10 cellular contexts compared by ENCODE assay signal in the genomic region with DNA sequence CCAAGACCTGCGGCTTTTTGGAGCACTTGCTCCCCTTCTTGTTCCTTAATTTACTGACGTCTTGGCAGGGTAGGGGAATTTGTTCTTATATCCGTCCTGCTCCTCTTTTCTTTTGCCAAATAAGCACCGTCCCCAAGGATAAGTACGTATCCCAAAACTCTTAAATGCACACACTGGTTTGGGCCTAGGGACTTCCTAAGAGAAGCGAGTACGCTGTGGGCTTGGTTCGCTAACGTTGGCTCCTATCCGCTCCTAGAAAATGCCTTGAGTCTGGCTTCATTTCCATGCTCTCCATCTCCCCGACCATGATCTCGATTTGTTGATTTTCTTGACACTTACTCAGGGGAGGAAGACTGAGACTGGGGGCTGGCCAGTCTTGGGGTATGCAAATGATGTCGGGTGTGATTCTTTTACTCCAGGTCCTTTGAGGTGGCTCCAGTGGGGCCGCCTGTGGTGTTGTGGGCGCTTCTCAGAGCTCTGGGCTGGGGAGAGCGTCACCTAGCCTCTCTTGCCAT. TPM values are rescaled to one million over a fixed set of nuclear protein-coding genes. Genes with fewer than 3 reads are reported as not detected.
DNase-seq lines count a peak whose midpoint lies in the region; ATAC-seq and TF ChIP-seq lines count a peak whose summit lies in the region.
"Had no signal": no experiment of that assay in that cellular context is flagged by ENCODE, and none has a peak within 500 bp of the region (broad histone marks: within the 10 kb centered on the region; RNA-seq: fewer than 3 reads in every experiment).

No MANE protein-coding gene starts in this region.

- H3K9ac ChIP-seq in NT2/D1 (ENCODE audit: insufficient read length, low read depth), result peak overlapping the region; percentile 82

- no peak overlapping the region for H3K27ac ChIP-seq in gastroesophageal sphincter

- H3K9me3 ChIP-seq in NT2/D1 (ENCODE audit: insufficient read depth, low read length) (no peaks in the 10 kb centered on the region), gastroesophageal sphincter (no peaks in the 10 kb centered on the region)

- no peak for TF ChIP-seq POLR2A in gastroesophageal sphincter (IDR thresholded peaks at IDR 0.05)

- WGBS in gastroesophageal sphincter (ENCODE audit: low coverage in 1 of 2), 2 donors, result 3 to 8% methylated on average over 11 to 15 of the region's 16 CpGs

- DNase-seq in ELF-1 (ENCODE audit: low read depth, low spot score), result peak; percentile 11
- DNase-seq in NT2/D1 (ENCODE audit: low read depth, low spot score), result no peak
- DNase-seq in retinal pigment epithelial cell (ENCODE audit: low read depth), result no peak
- no peak for DNase-seq in mesenteric fat pad (ENCODE audit: low spot score)
- no peak for DNase-seq in NOMO-1 treated with dmso at 0.1 percent for 144 hours (lab: John Stamatoyannopoulos, UW; ENCODE audit: unreplicated experiment)
- DNase-seq: NCI-H1048 had no signal

- ATAC-seq in gastroesophageal sphincter (no peak), GM18868 (IDR thresholded peaks at IDR 0.05; ENCODE audit: unreplicated experiment) (no peak), GM21390 (IDR thresholded peaks at IDR 0.05; ENCODE audit: unreplicated experiment) (no peak)

- no peak for TF ChIP-seq EP300 in gastroesophageal sphincter (IDR thresholded peaks at IDR 0.05)

- H3K4me3 ChIP-seq in NT2/D1 (ENCODE audit: insufficient read length, low read depth) (peak overlapping the region; percentile 65), gastroesophageal sphincter (peak overlapping the region; percentile 62 to 85), retinal pigment epithelial cell (ENCODE audit: low read length) (peak overlapping the region; percentile 53)

- TF ChIP-seq CTCF in gastroesophageal sphincter (IDR thresholded peaks at IDR 0.05) (no peak), retinal pigment epithelial cell (conservative IDR thresholded peaks at IDR 0.05; ENCODE audit: low read depth, low read length) (no peak)

- H3K4me1 ChIP-seq in NT2/D1 (ENCODE audit: insufficient read depth, insufficient read length) (no peaks in the 10 kb centered on the region), gastroesophageal sphincter (peaks cover 5 to 25% (median 10%) of the 10 kb centered on the region in 3 donors)

- H3K36me3 ChIP-seq in NT2/D1 (ENCODE audit: insufficient read depth, insufficient read length, low read length), result no peaks in the 10 kb centered on the region
- no peaks in the 10 kb centered on the region for H3K36me3 ChIP-seq in gastroesophageal sphincter

- peaks cover 63% of the 10 kb centered on the region for H3K27me3 ChIP-seq in NT2/D1 (ENCODE audit: insufficient read depth, insufficient read length)
- peaks cover 76% of the 10 kb centered on the region for H3K27me3 ChIP-seq in gastroesophageal sphincter

RNA-seq across cellular contexts. Expression of gene MYRIP, which starts 1.3 kb away (rescaled TPM):
- total RNA-seq in gastroesophageal sphincter, result 1 to 10 TPM; 3.7 to 6.4 (median 5.0) TPM
- total RNA-seq in mesenteric fat pad, result 1.8 TPM
- total RNA-seq: Daoy had no signal
